In genomic region chr1:155636397-155637153, GRCh38 we compare ENCODE assay signal across 2 cellular contexts.
A peak's percentile ranks its signal among the peaks of the same experiment; 100 is the strongest.
TF ChIP-seq lines count a peak whose summit lies in the region.

No MANE protein-coding gene starts in this region.

TF ChIP-seq in K562, 482 proteins besides CTCF, POLR2A, EP300 and RAD21:
- TF ChIP-seq ZNF121 (CRISPR knock-in tag; conservative IDR thresholded peaks at IDR 0.05) (peak; percentile 54; the same call in 1 of the 2 replicates), ZBTB17 (CRISPR knock-in tag; IDR thresholded peaks at IDR 0.05) (no peak)

TF ChIP-seq in SK-N-SH, 30 proteins besides CTCF, POLR2A, EP300 and RAD21:
- TF ChIP-seq RXRA (IDR thresholded peaks at IDR 0.05; ENCODE audit: borderline replicate concordance, low read depth), result no peak
- no peak for TF ChIP-seq POLR2AphosphoS5 (IDR thresholded peaks at IDR 0.05; ENCODE audit: low read depth, low read length)
- no peak for TF ChIP-seq SIN3A (IDR thresholded peaks at IDR 0.05; ENCODE audit: borderline replicate concordance, low read depth, low read length)
- no peak for TF ChIP-seq GATA2 (CRISPR knock-in tag; IDR thresholded peaks at IDR 0.05)
- TF ChIP-seq RCOR1 (IDR thresholded peaks at IDR 0.05; ENCODE audit: low read length), result no peak
- no peak for TF ChIP-seq IRF3 (IDR thresholded peaks at IDR 0.05; ENCODE audit: low read depth, low read length)
- TF ChIP-seq MAX (IDR thresholded peaks at IDR 0.05; ENCODE audit: low read depth), result no peak
- no peak for TF ChIP-seq PBX3 (IDR thresholded peaks at IDR 0.05)
- TF ChIP-seq TCF12 (IDR thresholded peaks at IDR 0.05), result no peak
- no peak for TF ChIP-seq SMC3 (IDR thresholded peaks at IDR 0.05; ENCODE audit: low read depth, low read length)
- TF ChIP-seq EZH2phosphoT487 (IDR thresholded peaks at IDR 0.05; ENCODE audit: borderline replicate concordance, low read depth), result no peak
